10 cellular contexts compared by ENCODE assay signal in genomic region chr12:122523280-122523679, GRCh38. TPM values are rescaled to one million over a fixed set of nuclear protein-coding genes. Genes with fewer than 3 reads are reported as not detected.
DNase-seq lines count a peak whose midpoint lies in the region; ATAC-seq, FAIRE-seq and TF ChIP-seq lines count a peak whose summit lies in the region.
"Had no signal": no experiment of that assay in that cellular context is flagged by ENCODE, and none has a peak within 500 bp of the region (broad histone marks: within the 10 kb centered on the region; RNA-seq: fewer than 3 reads in every experiment).

No MANE protein-coding gene starts in this region.

- no peaks in the 10 kb centered on the region for H3K27me3 Mint-ChIP-seq in activated naive CD8-positive, alpha-beta T cell treated with anti-CD3 and anti-CD28 coated beads for 36 hours

- peak overlapping the region; percentile 21 for H3K27ac Mint-ChIP-seq in activated naive CD8-positive, alpha-beta T cell treated with anti-CD3 and anti-CD28 coated beads for 36 hours

- TF ChIP-seq CTCF in AG04449 (IDR thresholded peaks at IDR 0.05; ENCODE audit: insufficient read depth, low read length, missing control alignments) = no peak
- TF ChIP-seq CTCF in kidney (IDR thresholded peaks at IDR 0.05; ENCODE audit: borderline replicate concordance, extremely low read depth, insufficient read depth) = no peak

- no peaks in the 10 kb centered on the region for H3K9me3 ChIP-seq in kidney (ENCODE audit: control insufficient read depth in 1 of 2, low read length in 2 of 2)
- H3K9me3 ChIP-seq: upper lobe of left lung had no signal

- peak overlapping the region; percentile 58 for H3K4me3 ChIP-seq in AG04449 (ENCODE audit: low read depth, low read length)
- H3K4me3 ChIP-seq in kidney (ENCODE audit: low read length in 2 of 2) = peak overlapping the region; percentile 14 to 100

- H3K4me3 Mint-ChIP-seq in activated naive CD8-positive, alpha-beta T cell treated with anti-CD3 and anti-CD28 coated beads for 36 hours = no peak overlapping the region

- peaks cover 48% of the 10 kb centered on the region for H3K36me3 Mint-ChIP-seq in activated naive CD8-positive, alpha-beta T cell treated with anti-CD3 and anti-CD28 coated beads for 36 hours

- CTCF ChIA-PET in AG04449 (lab: Yijun Ruan, JAX) = interaction anchor here (1.0 to 2.2 kb wide), 2 partner anchors 52 to 122 kb away, joined by 3 to 5 read pairs; no protein-coding TSS in a partner anchor

- H3K4me1 Mint-ChIP-seq in activated naive CD8-positive, alpha-beta T cell treated with anti-CD3 and anti-CD28 coated beads for 36 hours = peaks cover 38% of the 10 kb centered on the region

- no peaks in the 10 kb centered on the region for H3K9me3 Mint-ChIP-seq in activated naive CD8-positive, alpha-beta T cell treated with anti-CD3 and anti-CD28 coated beads for 36 hours

- POLR2A ChIA-PET in AG04449 (lab: Yijun Ruan, JAX) = no interaction called here

- peaks cover 18 to 21% of the 10 kb centered on the region in 2 donors for H3K4me1 ChIP-seq in kidney (ENCODE audit: control insufficient read depth in 1 of 2, insufficient read depth in 1 of 2, low read depth in 1 of 2, low read length in 2 of 2)

- H3K36me3 ChIP-seq in kidney (ENCODE audit: control insufficient read depth in 1 of 2, insufficient read depth in 2 of 2, low read length in 2 of 2) = peaks cover 22 to 29% of the 10 kb centered on the region in 2 donors

- peak overlapping the region in 1 of 2 donors; percentile 21 for H3K9ac ChIP-seq in kidney (ENCODE audit: low read length in 2 of 2)

- no peak overlapping the region for H3K27ac ChIP-seq in kidney (ENCODE audit: low read depth in 2 of 2, low read length in 2 of 2)

- no peak for ATAC-seq in GM19351 (IDR thresholded peaks at IDR 0.05; ENCODE audit: unreplicated experiment)

- FAIRE-seq in kidney (lab: Jason Lieb, UNC) = no peak

- intact Hi-C loops in kidney (cut with DNase I) = no loop called here

- DNase-seq in AG04449 (ENCODE audit: low read depth, low spot score) (no peak), HCEC 1CT (peak; percentile 61), kidney (no peak), NCI-H2227 treated with DMSO at 0.1 percent for 48 hours (lab: John Stamatoyannopoulos, UW) (no peak), NCI-H2107 (lab: John Stamatoyannopoulos, UW) (no peak), middle frontal gyrus (ENCODE audit: extremely low spot score, low spot score) (no peak)
- DNase-seq in activated naive CD8-positive, alpha-beta T cell treated with anti-CD3 and anti-CD28 coated beads for 36 hours = no peak
- DNase-seq: activated CD4-positive, alpha-beta T cell treated with anti-CD3 and anti-CD28 coated beads, Interleukin-2, amount 50 U/mL, for 1 hour had no signal

RNA-seq across cellular contexts. Expression of gene RSRC2, which starts 3.5 kb away (rescaled TPM):
- 10 to 100 TPM; 89.0 to 93.0 TPM for total RNA-seq in activated naive CD8-positive, alpha-beta T cell treated with anti-CD3 and anti-CD28 coated beads for 36 hours
- total RNA-seq in kidney = 73.9 TPM
- polyA plus RNA-seq in kidney (ENCODE audit: insufficient read depth, low read depth, low replicate concordance) = 39.4 TPM

RNA-seq across cellular contexts. Expression of gene KNTC1, which starts 3.8 kb away (rescaled TPM):
- total RNA-seq in activated naive CD8-positive, alpha-beta T cell treated with anti-CD3 and anti-CD28 coated beads for 36 hours = 10 to 100 TPM; 85.9 to 89.9 TPM
- 12.6 TPM for total RNA-seq in kidney
- 4.3 TPM for polyA plus RNA-seq in kidney (ENCODE audit: insufficient read depth, low read depth, low replicate concordance)

RNA-seq across cellular contexts. Expression of gene ZCCHC8, which starts 22.5 kb away (rescaled TPM):
- total RNA-seq in activated naive CD8-positive, alpha-beta T cell treated with anti-CD3 and anti-CD28 coated beads for 36 hours = 10 to 100 TPM; 40.7 to 41.7 TPM
- 25.8 TPM for total RNA-seq in kidney
- polyA plus RNA-seq in kidney (ENCODE audit: insufficient read depth, low read depth, low replicate concordance) = 10.9 TPM
